In genomic region chr17:67725232-67726206, GRCh38 we compare ENCODE assay signal across 20 cellular contexts. TPM values are rescaled to one million over a fixed set of nuclear protein-coding genes. Genes with fewer than 3 reads are reported as not detected.
DNase-seq lines count a peak whose midpoint lies in the region; ATAC-seq and TF ChIP-seq lines count a peak whose summit lies in the region.
"Had no signal": no experiment of that assay in that cellular context is flagged by ENCODE, and none has a peak within 500 bp of the region (broad histone marks: within the 10 kb centered on the region; RNA-seq: fewer than 3 reads in every experiment).

No MANE protein-coding gene starts in this region.

- H3K27ac ChIP-seq in HCT116 (ENCODE audit: low read depth, low read length) (no peak overlapping the region), gastroesophageal sphincter (no peak overlapping the region)
- peak overlapping the region; percentile 75 for H3K27ac ChIP-seq in naive thymus-derived CD4-positive, alpha-beta T cell (ENCODE audit: low read depth, low read length)
- H3K27ac ChIP-seq: left ventricle myocardium inferior, ovary, right atrium auricular region, SJSA1, upper lobe of right lung had no signal

- peaks cover 85% of the 10 kb centered on the region for H3K79me2 ChIP-seq in HCT116 (ENCODE audit: insufficient read depth, low read length)

- TF ChIP-seq CTCF in HCT116 (IDR thresholded peaks at IDR 0.05 in 2 of 3, conservative IDR thresholded peaks at IDR 0.05 in 1 of 3; ENCODE audit: borderline replicate concordance in 1 of 3, insufficient read depth in 1 of 3, low read depth in 2 of 3, low read length in 2 of 3), result no peak
- no peak for TF ChIP-seq CTCF in gastroesophageal sphincter (IDR thresholded peaks at IDR 0.05)

- 82 to 92% methylated on average over 8 of the region's 8 CpGs for WGBS in gastroesophageal sphincter (ENCODE audit: low coverage in 1 of 2), 2 donors

- peaks cover 35% of the 10 kb centered on the region for H3K4me1 Mint-ChIP-seq in activated T-cell treated with anti-CD3 and anti-CD28 coated beads, Interleukin-2, amount 50 U/mL, for 4 hours (ENCODE audit: low read depth)
- peaks cover 12% of the 10 kb centered on the region for H3K4me1 Mint-ChIP-seq in activated T-helper 17 cell treated with anti-CD3 and anti-CD28 coated beads, Interleukin-2, amount 50 U/mL, for 72 hours
- H3K4me1 Mint-ChIP-seq in naive thymus-derived CD4-positive, alpha-beta T cell, result peaks cover 6 to 52% (median 46%) of the 10 kb centered on the region in 7 donors
- H3K4me1 Mint-ChIP-seq: WTC11 had no signal

- RAD21 ChIA-PET in HCT116 (lab: Charles Lee; ENCODE audit: low non-redundant PET in 1 of 2, low total read pairs in 2 of 2, uncharacterized antibody in 2 of 2, unreplicated experiment in 2 of 2), result no interaction called here

- no TSS peak for BruUV-seq in HCT116 (replicated peaks; lab: Mats Ljungman, UMichigan)

- peak overlapping the region; percentile 37 for H3K4me3 Mint-ChIP-seq in activated T-cell treated with anti-CD3 and anti-CD28 coated beads, Interleukin-2, amount 50 U/mL, for 4 hours
- peak overlapping the region; percentile 30 for H3K4me3 Mint-ChIP-seq in activated T-helper 17 cell treated with anti-CD3 and anti-CD28 coated beads, Interleukin-2, amount 50 U/mL, for 72 hours
- H3K4me3 Mint-ChIP-seq in naive thymus-derived CD4-positive, alpha-beta T cell, result peak overlapping the region; percentile 53 to 81 (median 60)
- H3K4me3 Mint-ChIP-seq: IgD-negative memory B cell; natural killer cell treated with Interleukin-12 subunit alpha and Interleukin-12 subunit beta and Interleukin-15 and Interleukin-18, amount 100 ng/mL, for 72 hours; WTC11 had no signal

- no peaks in the 10 kb centered on the region for H4K20me1 ChIP-seq in HCT116 (ENCODE audit: insufficient read depth)

- peaks cover 0 to 7% of the 10 kb centered on the region in 2 experiments; a peak in 2 of 4 replicates for H3K4me1 ChIP-seq in HCT116 (ENCODE audit: control insufficient read depth in 1 of 2, insufficient read depth in 2 of 2, low read length in 2 of 2)
- peaks cover 0 to 16% of the 10 kb centered on the region in 2 donors for H3K4me1 ChIP-seq in naive thymus-derived CD4-positive, alpha-beta T cell (ENCODE audit: control insufficient read depth in 2 of 2, insufficient read depth in 2 of 2, low read length in 2 of 2)
- no peaks in the 10 kb centered on the region for H3K4me1 ChIP-seq in gastroesophageal sphincter
- H3K4me1 ChIP-seq: left ventricle myocardium inferior, right atrium auricular region, SJSA1, upper lobe of right lung had no signal

- DNase-seq in activated T-cell treated with anti-CD3 and anti-CD28 coated beads, Interleukin-2, amount 50 U/mL, for 4 hours, result no peak
- DNase-seq in activated T-cell treated with anti-CD3 and anti-CD28 coated beads for 4 hours (no peak), HCT116 (ENCODE audit: low read depth, low spot score) (no peak), NCI-H524 treated with DMSO at 0.1 percent for 48 hours (lab: John Stamatoyannopoulos, UW) (no peak)
- DNase-seq in naive thymus-derived CD4-positive, alpha-beta T cell, result peak in 7 of 9 donors; percentile 55 to 84 (median 76)
- DNase-seq: C1 segment of cervical spinal cord; foreskin melanocyte; hippocampal formation; left ventricle myocardium inferior; NCI-H526 treated with DMSO at 0.1 percent for 48 hours; ovary; stimulated activated CD4-positive, alpha-beta T cell treated with anti-CD3 and anti-CD28 coated beads, Interleukin-4, amount 100 ng/mL, for 4 hours; upper lobe of right lung had no signal

- H3K9me2 ChIP-seq in HCT116 (ENCODE audit: insufficient read depth), result no peaks in the 10 kb centered on the region

- no peak overlapping the region for H3K4me2 ChIP-seq in HCT116 (ENCODE audit: low read length)

- no peaks in the 10 kb centered on the region for H3K27me3 ChIP-seq in HCT116 (ENCODE audit: insufficient read depth, low read length)
- H3K27me3 ChIP-seq in naive thymus-derived CD4-positive, alpha-beta T cell (ENCODE audit: control insufficient read depth in 2 of 2, insufficient read depth in 2 of 2, low read length in 2 of 2), result no peaks in the 10 kb centered on the region
- H3K27me3 ChIP-seq in gastroesophageal sphincter, result no peaks in the 10 kb centered on the region
- H3K27me3 ChIP-seq: ovary, right atrium auricular region, SJSA1, upper lobe of right lung had no signal

- peaks cover 46% of the 10 kb centered on the region for H3K36me3 Mint-ChIP-seq in activated T-cell treated with anti-CD3 and anti-CD28 coated beads, Interleukin-2, amount 50 U/mL, for 4 hours (ENCODE audit: insufficient read depth)
- peaks cover 100% of the 10 kb centered on the region for H3K36me3 Mint-ChIP-seq in activated T-helper 17 cell treated with anti-CD3 and anti-CD28 coated beads, Interleukin-2, amount 50 U/mL, for 72 hours (ENCODE audit: low read depth)
- H3K36me3 Mint-ChIP-seq in naive thymus-derived CD4-positive, alpha-beta T cell, result peaks cover 18 to 67% (median 43%) of the 10 kb centered on the region in 5 donors

- H3K27ac Mint-ChIP-seq in activated T-helper 17 cell treated with anti-CD3 and anti-CD28 coated beads, Interleukin-2, amount 50 U/mL, for 72 hours, result peak overlapping the region; percentile 65
- H3K27ac Mint-ChIP-seq in naive thymus-derived CD4-positive, alpha-beta T cell, result peak overlapping the region; percentile 84 to 98 (median 89)
- H3K27ac Mint-ChIP-seq: IgD-negative memory B cell, WTC11 had no signal

- ATAC-seq in activated T-cell treated with anti-CD3 and anti-CD28 coated beads, Interleukin-2, amount 50 U/mL, for 4 hours, result no peak
- no peak for ATAC-seq in HCT116
- no peak for ATAC-seq in activated T-helper 17 cell treated with anti-CD3 and anti-CD28 coated beads, Interleukin-2, amount 50 U/mL, for 72 hours (replicated peaks)
- peak; percentile 87 for ATAC-seq in naive thymus-derived CD4-positive, alpha-beta T cell
- ATAC-seq in gastroesophageal sphincter, result no peak
- ATAC-seq: natural killer cell treated with Interleukin-12 subunit alpha and Interleukin-12 subunit beta and Interleukin-15 and Interleukin-18, amount 100 ng/mL, for 72 hours; upper lobe of right lung; WTC11 had no signal

- no peak for TF ChIP-seq EP300 in gastroesophageal sphincter (IDR thresholded peaks at IDR 0.05)

- no peaks in the 10 kb centered on the region for H3K27me3 Mint-ChIP-seq in activated T-cell treated with anti-CD3 and anti-CD28 coated beads, Interleukin-2, amount 50 U/mL, for 4 hours (ENCODE audit: low read depth)
- no peaks in the 10 kb centered on the region for H3K27me3 Mint-ChIP-seq in activated T-helper 17 cell treated with anti-CD3 and anti-CD28 coated beads, Interleukin-2, amount 50 U/mL, for 72 hours
- no peaks in the 10 kb centered on the region for H3K27me3 Mint-ChIP-seq in naive thymus-derived CD4-positive, alpha-beta T cell
- H3K27me3 Mint-ChIP-seq: IgD-negative memory B cell; natural killer cell treated with Interleukin-12 subunit alpha and Interleukin-12 subunit beta and Interleukin-15 and Interleukin-18, amount 100 ng/mL, for 72 hours had no signal

- H3K9ac ChIP-seq in HCT116 (ENCODE audit: low read length), result no peak overlapping the region

- TF ChIP-seq POLR2A in HCT116 (IDR thresholded peaks at IDR 0.05; ENCODE audit: borderline replicate concordance, extremely low read depth, insufficient read depth, insufficient read length) (no peak), gastroesophageal sphincter (IDR thresholded peaks at IDR 0.05) (no peak)

- H2AFZ ChIP-seq in HCT116 (ENCODE audit: low read depth, low read length, poor library complexity, severe bottlenecking), result no peak overlapping the region

- H3K4me3 ChIP-seq in HCT116 (replicated peaks in 1 of 2; ENCODE audit: low read depth in 1 of 2, low read length in 2 of 2) (no peak overlapping the region), gastroesophageal sphincter (no peak overlapping the region)
- peak overlapping the region; percentile 34 for H3K4me3 ChIP-seq in naive thymus-derived CD4-positive, alpha-beta T cell (ENCODE audit: low read length)
- H3K4me3 ChIP-seq: left ventricle myocardium inferior, ovary, right atrium auricular region, SJSA1, upper lobe of right lung had no signal

- H3K36me3 ChIP-seq in HCT116 (ENCODE audit: control insufficient read depth in 1 of 2, insufficient read depth in 2 of 2, low read length in 2 of 2), result peaks cover 76 to 80% of the 10 kb centered on the region in 2 experiments
- peaks cover 21 to 75% (median 48%) of the 10 kb centered on the region in 3 experiments for H3K36me3 ChIP-seq in naive thymus-derived CD4-positive, alpha-beta T cell (ENCODE audit: control insufficient read depth in 2 of 3, insufficient read depth in 3 of 3, low read length in 3 of 3)
- peaks cover 8 to 98% of the 10 kb centered on the region in 2 donors for H3K36me3 ChIP-seq in gastroesophageal sphincter
- H3K36me3 ChIP-seq: ovary had no signal

- no peak for TF ChIP-seq RAD21 in HCT116 (IDR thresholded peaks at IDR 0.05; ENCODE audit: low read depth)

- POLR2A ChIA-PET in HCT116 (lab: Charles Lee), result no interaction called here
- POLR2A ChIA-PET in naive thymus-derived CD4-positive, alpha-beta T cell (lab: Charles Lee), result interaction anchor here (0.6 to 3.3 kb wide), 3 partner anchors 8 to 101 kb away, joined by 3 to 11 read pairs (median 3); partner anchors contain the start of gene NOL11

- H3K9me3 ChIP-seq in HCT116 (ENCODE audit: control insufficient read depth in 1 of 2, insufficient read depth in 1 of 2, low read depth in 1 of 2, low read length in 2 of 2) (no peaks in the 10 kb centered on the region), gastroesophageal sphincter (no peaks in the 10 kb centered on the region)
- no peaks in the 10 kb centered on the region for H3K9me3 ChIP-seq in naive thymus-derived CD4-positive, alpha-beta T cell (ENCODE audit: control insufficient read depth in 2 of 3, low read length in 3 of 3)
- H3K9me3 ChIP-seq: left ventricle myocardium inferior, ovary, right atrium auricular region, upper lobe of right lung had no signal

- CTCF ChIA-PET in HCT116 (lab: Charles Lee), result no interaction called here
- CTCF ChIA-PET in naive thymus-derived CD4-positive, alpha-beta T cell (lab: Charles Lee), result interaction anchor here (0.5 kb wide), 1 partner anchor 263 kb away, joined by 4 read pairs; no protein-coding TSS in a partner anchor

- H3K9me3 Mint-ChIP-seq in activated T-cell treated with anti-CD3 and anti-CD28 coated beads, Interleukin-2, amount 50 U/mL, for 4 hours, result no peaks in the 10 kb centered on the region
- H3K9me3 Mint-ChIP-seq in activated T-helper 17 cell treated with anti-CD3 and anti-CD28 coated beads, Interleukin-2, amount 50 U/mL, for 72 hours, result no peaks in the 10 kb centered on the region
- H3K9me3 Mint-ChIP-seq in naive thymus-derived CD4-positive, alpha-beta T cell, result no peaks in the 10 kb centered on the region
- H3K9me3 Mint-ChIP-seq: IgD-negative memory B cell; natural killer cell treated with Interleukin-12 subunit alpha and Interleukin-12 subunit beta and Interleukin-15 and Interleukin-18, amount 100 ng/mL, for 72 hours; WTC11 had no signal

- intact Hi-C loops in HCT116 (cut with micrococcal nuclease), result no loop called here
- intact Hi-C loops in naive thymus-derived CD4-positive, alpha-beta T cell (cut with micrococcal nuclease), result loop anchor here in 1 of 2 donors (5.0 kb wide), 1 partner anchor 737 kb away; no protein-coding TSS in a partner anchor

RNA-seq across cellular contexts. Expression of gene NOL11, which starts 7.8 kb away (rescaled TPM):
- 100 to 1,000 TPM; 127 to 139 (median 137) TPM for total RNA-seq in activated T-cell treated with anti-CD3 and anti-CD28 coated beads, Interleukin-2, amount 50 U/mL, for 4 hours
- total RNA-seq in HCT116 (2021; ENCODE audit: unreplicated experiment) (118 TPM), gastroesophageal sphincter (10 to 100 TPM; 20.5 to 26.2 (median 22.6) TPM)
- polyA plus RNA-seq in HCT116 (2012), result 30.2 and 46.9 TPM in 2 replicates
- 10 to 100 TPM; 46.1 to 75.4 TPM for total RNA-seq in activated T-helper 17 cell treated with anti-CD3 and anti-CD28 coated beads, Interleukin-2, amount 50 U/mL, for 72 hours
- 10 to 100 TPM; 50.0 to 72.9 (median 65.1) TPM for total RNA-seq in naive thymus-derived CD4-positive, alpha-beta T cell
- polyA plus RNA-seq in naive thymus-derived CD4-positive, alpha-beta T cell, result 10 to 100 TPM; 33.6 to 49.1 TPM

Comparison
In these comparisons a context has a peak if more than half of its experiments do, and no peak if none do; other contexts are left out.
1. DNase-seq: peak in naive thymus-derived CD4-positive, alpha-beta T cell (7 of 9); none in activated T-cell treated with anti-CD3 and anti-CD28 coated beads, Interleukin-2, amount 50 U/mL, for 4 hours (single experiment), activated T-cell treated with anti-CD3 and anti-CD28 coated beads for 4 hours (single experiment), HCT116 (single experiment) and NCI-H524 treated with DMSO at 0.1 percent for 48 hours (single experiment).
2. Peak in every context shown above with its lines, with median percentiles within 50 percentile points of each other: H3K4me3 Mint-ChIP-seq.